8 cellular contexts compared by ENCODE assay signal in genomic region chr9:137068539-137069507, GRCh38. TPM values are rescaled to one million over a fixed set of nuclear protein-coding genes. Genes with fewer than 3 reads are reported as not detected.
DNase-seq lines count a peak whose midpoint lies in the region; ATAC-seq lines count a peak whose summit lies in the region.

No MANE protein-coding gene starts in this region.

- H3K27me3 Mint-ChIP-seq in dendritic cell treated with granulocyte-macrophage colony-stimulating factor and Interleukin-4, amounts not matched to agents 40 ng/mL and 50 ng/mL, for 4 days = no peaks in the 10 kb centered on the region

- peak overlapping the region; percentile 45 for H3K4me3 ChIP-seq in MG63
- H3K4me3 ChIP-seq in neuron (ENCODE audit: low read length) = peak overlapping the region; percentile 68

- H3K27ac Mint-ChIP-seq in dendritic cell treated with granulocyte-macrophage colony-stimulating factor and Interleukin-4, amounts not matched to agents 40 ng/mL and 50 ng/mL, for 4 days = no peak overlapping the region

- H3K27me3 ChIP-seq in MG63 = no peaks in the 10 kb centered on the region
- peaks cover 4% of the 10 kb centered on the region for H3K27me3 ChIP-seq in neuron (ENCODE audit: insufficient read depth, low read length)

- H3K9me3 Mint-ChIP-seq in dendritic cell treated with granulocyte-macrophage colony-stimulating factor and Interleukin-4, amounts not matched to agents 40 ng/mL and 50 ng/mL, for 4 days = no peaks in the 10 kb centered on the region

- DNase-seq in DMS53 (lab: John Stamatoyannopoulos, UW) = peak; percentile 56
- no peak for DNase-seq in DMS53 treated with DMSO at 0.1 percent for 48 hours (lab: John Stamatoyannopoulos, UW; ENCODE audit: unreplicated experiment)
- DNase-seq in MG63 = no peak
- DNase-seq in NCI-H1105 treated with DMSO at 0.1 percent for 48 hours (lab: John Stamatoyannopoulos, UW) = no peak
- no peak for DNase-seq in KG1 (lab: John Stamatoyannopoulos, UW)

- H3K9me3 ChIP-seq in MG63 (no peaks in the 10 kb centered on the region), neuron (ENCODE audit: low read length) (no peaks in the 10 kb centered on the region)

- intact Hi-C loops in dendritic cell treated with granulocyte-macrophage colony-stimulating factor and Interleukin-4, amounts not matched to agents 40 ng/mL and 50 ng/mL, for 4 days (cut with micrococcal nuclease) = no loop called here

- H3K4me3 Mint-ChIP-seq in dendritic cell treated with granulocyte-macrophage colony-stimulating factor and Interleukin-4, amounts not matched to agents 40 ng/mL and 50 ng/mL, for 4 days = peak overlapping the region; percentile 37

- peaks cover 51% of the 10 kb centered on the region for H3K4me1 Mint-ChIP-seq in dendritic cell treated with granulocyte-macrophage colony-stimulating factor and Interleukin-4, amounts not matched to agents 40 ng/mL and 50 ng/mL, for 4 days (ENCODE audit: low read depth)

- H3K36me3 Mint-ChIP-seq in dendritic cell treated with granulocyte-macrophage colony-stimulating factor and Interleukin-4, amounts not matched to agents 40 ng/mL and 50 ng/mL, for 4 days (ENCODE audit: low read depth) = peaks cover 13% of the 10 kb centered on the region

- no peak overlapping the region for H2AFZ ChIP-seq in neuron (ENCODE audit: low read depth, low read length)

- peaks cover 2% of the 10 kb centered on the region; the same call in 1 of the 2 replicates for H3K36me3 ChIP-seq in MG63
- H3K36me3 ChIP-seq in neuron (ENCODE audit: insufficient read depth, low read length) = peaks cover 2% of the 10 kb centered on the region

- ATAC-seq in HG02759 (IDR thresholded peaks at IDR 0.05; ENCODE audit: unreplicated experiment) = no peak

- peaks cover 22% of the 10 kb centered on the region for H3K4me1 ChIP-seq in neuron (ENCODE audit: insufficient read depth, low read length)

RNA-seq across cellular contexts. Expression of gene SAPCD2, which starts 1.5 kb away (rescaled TPM):
- total RNA-seq in MG63 (2014; rRNA removed; shearing (Covaris generic); ENCODE audit: low replicate concordance) = 20.8 and 32.5 TPM in 2 replicates

RNA-seq across cellular contexts. Expression of gene UAP1L1, which starts 8.5 kb away (rescaled TPM):
- total RNA-seq in MG63 (2014; rRNA removed; shearing (Covaris generic); ENCODE audit: low replicate concordance) = 8.2 and 12.2 TPM in 2 replicates

RNA-seq across cellular contexts. Expression of gene ENTPD2, which starts 15.0 kb away (rescaled TPM):
- not detected in 2 replicates for total RNA-seq in MG63 (2014; rRNA removed; shearing (Covaris generic); ENCODE audit: low replicate concordance)

RNA-seq across cellular contexts. Expression of gene MAN1B1, which starts 18.0 kb away (rescaled TPM):
- 77.1 and 83.1 TPM in 2 replicates for total RNA-seq in MG63 (2014; rRNA removed; shearing (Covaris generic); ENCODE audit: low replicate concordance)

RNA-seq across cellular contexts. Expression of gene NPDC1, which starts 22.8 kb away (rescaled TPM):
- 86.9 and 253 TPM in 2 replicates for total RNA-seq in MG63 (2014; rRNA removed; shearing (Covaris generic); ENCODE audit: low replicate concordance)
